In genomic region chr11:62394825-62395538, GRCh38 we compare ENCODE assay signal across 9 cellular contexts. TPM values are rescaled to one million over a fixed set of nuclear protein-coding genes. Genes with fewer than 3 reads are reported as not detected.
DNase-seq lines count a peak whose midpoint lies in the region; ATAC-seq and TF ChIP-seq lines count a peak whose summit lies in the region.
"Had no signal": no experiment of that assay in that cellular context is flagged by ENCODE, and none has a peak within 500 bp of the region (broad histone marks: within the 10 kb centered on the region; RNA-seq: fewer than 3 reads in every experiment).

No MANE protein-coding gene starts in this region.

- DNase-seq in NCI-H1436 (lab: John Stamatoyannopoulos, UW) (peak; percentile 54), NCI-H1436 treated with DMSO at 0.1 percent for 48 hours (lab: John Stamatoyannopoulos, UW) (no peak), NCI-H1694 (lab: John Stamatoyannopoulos, UW) (peak; percentile 75), SW480 (ENCODE audit: low spot score) (peak; percentile 85), brain pericyte (ENCODE audit: low read depth, low spot score) (peak; percentile 40), hepatocyte (ENCODE audit: low spot score) (peak; percentile 89), psoas muscle (peak; percentile 76 to 84)

- H3K79me2 ChIP-seq in hepatocyte, result no peaks in the 10 kb centered on the region

- H3K4me3 ChIP-seq in hepatocyte, result no peak overlapping the region
- peak overlapping the region; percentile 50 for H3K4me3 ChIP-seq in psoas muscle
- H3K4me3 ChIP-seq: BLaER1 had no signal

- peak overlapping the region; percentile 70 for H3K4me2 ChIP-seq in hepatocyte
- H3K4me2 ChIP-seq: BLaER1 had no signal

- no peaks in the 10 kb centered on the region for H3K9me3 ChIP-seq in hepatocyte (ENCODE audit: low read depth)
- H3K9me3 ChIP-seq in psoas muscle, result no peaks in the 10 kb centered on the region
- H3K9me3 ChIP-seq: BLaER1 had no signal

- ATAC-seq in psoas muscle (peak; percentile 85 to 94 (median 86)), HG02610 (IDR thresholded peaks at IDR 0.05; ENCODE audit: unreplicated experiment) (no peak)

- peaks cover 42% of the 10 kb centered on the region for H3K4me1 ChIP-seq in hepatocyte (ENCODE audit: insufficient read depth)
- H3K4me1 ChIP-seq in psoas muscle, result peaks cover 22% of the 10 kb centered on the region

- TF ChIP-seq CTCF in hepatocyte (IDR thresholded peaks at IDR 0.05; ENCODE audit: poor library complexity), result peak; percentile 81
- TF ChIP-seq CTCF in psoas muscle (IDR thresholded peaks at IDR 0.05), result peak; percentile 70

- no peaks in the 10 kb centered on the region for H3K36me3 ChIP-seq in hepatocyte (replicated peaks; ENCODE audit: insufficient read depth, low read depth)
- H3K36me3 ChIP-seq in psoas muscle (ENCODE audit: insufficient read depth in 1 of 2, low read depth in 1 of 2), result peaks cover 0 to 12% of the 10 kb centered on the region in 2 donors
- H3K36me3 ChIP-seq: BLaER1 had no signal

- no peaks in the 10 kb centered on the region for H4K20me1 ChIP-seq in hepatocyte (ENCODE audit: insufficient read depth, poor library complexity, severe bottlenecking)
- H4K20me1 ChIP-seq: BLaER1 had no signal

- intact Hi-C loops in psoas muscle (cut with DNase I), result loop anchor here (5.0 to 10.0 kb wide), 4 partner anchors 147 to 470 kb away; no protein-coding TSS in a partner anchor

- peak overlapping the region; percentile 71 for H3K27ac ChIP-seq in hepatocyte
- H3K27ac ChIP-seq in psoas muscle, result peak overlapping the region; percentile 7
- H3K27ac ChIP-seq: BLaER1 had no signal

- WGBS in hepatocyte (ENCODE audit: low lambda C conversion rate, missing lambda C conversion rate), result 19% methylated on average over 14 of the region's 14 CpGs
- 4 to 11% (median 5%) methylated on average over 14 of the region's 14 CpGs for WGBS in psoas muscle, 3 donors

- H2AFZ ChIP-seq in hepatocyte, result peak overlapping the region; percentile 27

- H3K27me3 ChIP-seq in hepatocyte, result no peaks in the 10 kb centered on the region
- H3K27me3 ChIP-seq in psoas muscle (ENCODE audit: insufficient read depth in 3 of 3, low read length in 2 of 3), result no peaks in the 10 kb centered on the region
- H3K27me3 ChIP-seq: BLaER1 had no signal

- H3K9me2 ChIP-seq in hepatocyte (replicated peaks; ENCODE audit: insufficient read depth), result no peaks in the 10 kb centered on the region

RNA-seq across cellular contexts. Expression of gene SCGB1A1, which starts 23.9 kb away (rescaled TPM):
- total RNA-seq in hepatocyte (not detected in 2 replicates), psoas muscle (not detected)
- polyA plus RNA-seq in hepatocyte (not detected in 2 replicates), psoas muscle (under 1 TPM in 1 of 3 donors, not detected in 2; 0.35 TPM)

RNA-seq across cellular contexts. Expression of gene ASRGL1, which starts 57.7 kb away (rescaled TPM):
- total RNA-seq in hepatocyte (5.1 and 9.5 TPM in 2 replicates), psoas muscle (10 to 100 TPM in 1 of 4 donors, 1 to 10 TPM in 3; 2.2 to 15.0 (median 6.0) TPM)
- polyA plus RNA-seq in hepatocyte (18.6 and 20.4 TPM in 2 replicates), psoas muscle (1 to 10 TPM; 3.1 to 5.5 (median 3.6) TPM)
